14 cellular contexts compared by ENCODE assay signal in the genomic region with DNA sequence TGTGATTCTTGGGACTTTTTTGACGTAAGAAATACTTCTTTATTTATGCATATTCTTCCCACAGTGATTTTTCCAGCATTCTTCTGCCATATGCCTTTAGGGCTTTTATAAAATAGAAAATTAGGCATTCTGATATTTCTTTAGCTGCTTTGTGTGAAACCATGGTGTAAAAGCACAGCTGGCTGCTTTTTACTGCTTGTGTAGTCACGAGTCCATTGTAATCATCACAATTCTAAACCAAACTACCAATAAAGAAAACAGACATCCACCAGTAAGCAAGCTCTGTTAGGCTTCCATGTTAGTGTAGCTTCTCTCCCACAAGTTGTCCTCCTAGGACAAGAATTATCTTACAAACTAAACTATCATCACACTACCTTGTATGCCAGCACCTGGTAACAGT.
"Had no signal": no experiment of that assay in that cellular context is flagged by ENCODE, and none has a peak within 500 bp of the region (broad histone marks: within the 10 kb centered on the region; RNA-seq: fewer than 3 reads in every experiment).

No MANE protein-coding gene starts in this region.

- H3K27ac Mint-ChIP-seq: activated naive CD4-positive, alpha-beta T cell treated with anti-CD3 and anti-CD28 coated beads, Interleukin-2, amount 50 U/mL, for 24 hours; type B pancreatic cell had no signal

- H3K27me3 ChIP-seq: hepatocyte had no signal

- H3K4me3 Mint-ChIP-seq: activated CD4-positive, alpha-beta T cell treated with anti-CD3 and anti-CD28 coated beads, Interleukin-2, amount 10 ng/mL, durations not matched to agents 24 days and 14 days; activated naive CD4-positive, alpha-beta T cell treated with anti-CD3 and anti-CD28 coated beads, Interleukin-2, amount 50 U/mL, for 24 hours; brain; naive thymus-derived CD4-positive, alpha-beta T cell; type B pancreatic cell had no signal

- H3K9me3 ChIP-seq: mucosa of descending colon had no signal

- H3K4me3 ChIP-seq: hepatocyte, mucosa of descending colon had no signal

- H3K27me3 Mint-ChIP-seq: activated CD4-positive, alpha-beta T cell treated with anti-CD3 and anti-CD28 coated beads, Interleukin-2, amount 10 ng/mL, durations not matched to agents 24 days and 14 days; activated naive CD4-positive, alpha-beta T cell treated with anti-CD3 and anti-CD28 coated beads, Interleukin-2, amount 50 U/mL, for 24 hours; brain; naive thymus-derived CD4-positive, alpha-beta T cell; type B pancreatic cell had no signal

- H3K27ac ChIP-seq: hepatocyte had no signal

- H3K9me3 Mint-ChIP-seq: activated CD4-positive, alpha-beta T cell treated with anti-CD3 and anti-CD28 coated beads, Interleukin-2, amount 10 ng/mL, durations not matched to agents 24 days and 14 days; activated naive CD4-positive, alpha-beta T cell treated with anti-CD3 and anti-CD28 coated beads, Interleukin-2, amount 50 U/mL, for 24 hours; brain; naive thymus-derived CD4-positive, alpha-beta T cell; type B pancreatic cell had no signal

- DNase-seq: activated CD4-positive, alpha-beta T cell treated with anti-CD3 and anti-CD28 coated beads, Interleukin-2, amount 10 ng/mL, durations not matched to agents 24 days and 14 days; activated CD4-positive, CD25-positive, alpha-beta regulatory T cell; amniotic stem cell; dermis blood vessel endothelial cell; islet precursor cell; mammary epithelial cell; mucosa of descending colon; naive thymus-derived CD4-positive, alpha-beta T cell; stimulated activated CD4-positive, alpha-beta T cell treated with anti-CD3 and anti-CD28 coated beads, Interleukin-2, amount 100 ng/mL, for 48 hours; stimulated activated naive CD4-positive, alpha-beta T cell had no signal

- ATAC-seq: mucosa of descending colon; naive thymus-derived CD4-positive, alpha-beta T cell had no signal
